In the genomic region with DNA sequence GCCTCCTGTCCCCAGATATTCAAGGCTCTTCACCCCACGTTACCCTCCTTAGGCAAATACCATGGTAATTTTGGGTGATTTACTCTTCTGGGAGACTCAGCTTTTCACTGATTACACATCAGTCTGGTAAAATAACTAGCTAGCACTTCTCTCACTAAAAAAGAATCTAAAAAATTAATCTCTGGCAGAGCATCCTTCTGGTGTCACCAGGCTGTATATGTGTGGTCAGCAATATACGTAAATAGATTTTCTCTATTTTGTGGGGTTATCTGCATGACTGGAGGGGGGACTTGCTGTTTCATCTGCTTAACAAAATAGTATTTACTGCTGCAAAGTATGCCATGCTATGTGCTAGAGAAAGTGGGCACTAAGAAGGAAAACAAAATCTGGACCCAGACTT, we compare ENCODE assay signal across 27 cellular contexts. TPM values are rescaled to one million over a fixed set of nuclear protein-coding genes. Genes with fewer than 3 reads are reported as not detected.
DNase-seq lines count a peak whose midpoint lies in the region; ATAC-seq, FAIRE-seq and TF ChIP-seq lines count a peak whose summit lies in the region.
"Had no signal": no experiment of that assay in that cellular context is flagged by ENCODE, and none has a peak within 500 bp of the region (broad histone marks: within the 10 kb centered on the region; RNA-seq: fewer than 3 reads in every experiment).

No MANE protein-coding gene starts in this region.

- intact Hi-C loops in tibial artery (cut with DNase I; ENCODE audit: low total_unique reads): no loop called here

- H2AFZ ChIP-seq in Karpas-422 (ENCODE audit: low read length): 0 out of 2 replicates have a peak overlapping the region, but pooled peaks have one; percentile 17

- peak overlapping the region; percentile 3; the same call in 1 of the 2 replicates for H3K27ac ChIP-seq in Karpas-422 (ENCODE audit: low read length)
- peak overlapping the region in 3 of 4 donors; percentile 7 to 46 (median 25) for H3K27ac ChIP-seq in gastroesophageal sphincter
- H3K27ac ChIP-seq in tibial artery: peak overlapping the region; percentile 25 to 47
- H3K27ac ChIP-seq: BLaER1 treated with 17β-estradiol and CSF1 and Interleukin-3, amounts not matched to agents 10 nM and 100 nM had no signal

- H3K27me3 ChIP-seq in Karpas-422 (ENCODE audit: low read length): no peaks in the 10 kb centered on the region
- H3K27me3 ChIP-seq in gastroesophageal sphincter: no peaks in the 10 kb centered on the region
- H3K27me3 ChIP-seq in tibial artery: no peaks in the 10 kb centered on the region
- H3K27me3 ChIP-seq: BLaER1 treated with 17β-estradiol and CSF1 and Interleukin-3, amounts not matched to agents 10 nM and 100 nM; MG63 had no signal

- ATAC-seq in gastroesophageal sphincter: no peak
- no peak for ATAC-seq in HG02970 (IDR thresholded peaks at IDR 0.05; ENCODE audit: low FRiP score, unreplicated experiment)
- ATAC-seq: Panc1 had no signal

- no peaks in the 10 kb centered on the region for H3K9me3 ChIP-seq in Karpas-422 (ENCODE audit: low read length)
- H3K9me3 ChIP-seq in gastroesophageal sphincter: no peaks in the 10 kb centered on the region
- no peaks in the 10 kb centered on the region for H3K9me3 ChIP-seq in tibial artery
- H3K9me3 ChIP-seq: Caco-2 had no signal

- no peak for TF ChIP-seq EP300 in gastroesophageal sphincter (IDR thresholded peaks at IDR 0.05)

- no peak for TF ChIP-seq CTCF in gastroesophageal sphincter (IDR thresholded peaks at IDR 0.05)
- no peak for TF ChIP-seq CTCF in tibial artery (IDR thresholded peaks at IDR 0.05)

- no peaks in the 10 kb centered on the region for H3K79me2 ChIP-seq in Karpas-422 (ENCODE audit: low read length)

- H3K36me3 ChIP-seq in Karpas-422 (ENCODE audit: insufficient read depth, low read length) (no peaks in the 10 kb centered on the region), gastroesophageal sphincter (peaks cover 0 to 9% of the 10 kb centered on the region in 2 donors), tibial artery (peaks cover 0 to 10% (median 0%) of the 10 kb centered on the region in 3 donors)

- H3K4me1 ChIP-seq in Karpas-422 (ENCODE audit: low read length) (peaks cover 19% of the 10 kb centered on the region), gastroesophageal sphincter (peaks cover 0 to 19% (median 0%) of the 10 kb centered on the region in 3 donors), tibial artery (peaks cover 0 to 50% (median 12%) of the 10 kb centered on the region in 4 donors)
- H3K4me1 ChIP-seq: BLaER1 treated with 17β-estradiol and CSF1 and Interleukin-3, amounts not matched to agents 10 nM and 100 nM; Caco-2 had no signal

- TF ChIP-seq POLR2A in gastroesophageal sphincter (IDR thresholded peaks at IDR 0.05): no peak

- no peak for FAIRE-seq in HTR-8/SVneo (lab: Jason Lieb, UNC)
- FAIRE-seq: G401.6, GM18507 had no signal

- WGBS in gastroesophageal sphincter (ENCODE audit: low coverage in 1 of 2), 2 donors: 25 to 73% methylated on average over 2 of the region's 2 CpGs

- H4K20me1 ChIP-seq in Karpas-422 (ENCODE audit: insufficient read depth, low read depth, low read length): no peaks in the 10 kb centered on the region
- H4K20me1 ChIP-seq: BLaER1 treated with 17β-estradiol and CSF1 and Interleukin-3, amounts not matched to agents 10 nM and 100 nM had no signal

- DNase-seq in AG20443 (ENCODE audit: low spot score) (peak; percentile 10), Karpas-422 (no peak), tibial artery (no peak), NCI-H1092 (lab: John Stamatoyannopoulos, UW) (no peak), HTR-8/SVneo (ENCODE audit: insufficient read length, low spot score) (no peak)
- DNase-seq: Caco-2; CD4-positive, alpha-beta memory T cell; DMS 273 treated with DMSO at 0.1 percent for 48 hours; DND-41; H7; MG63; NCI-H1105; NCI-H146; NCI-H2029; NCI-H2171; NCI-H345; NCI-H774; NK-92 treated with Interleukin-12 subunit alpha and Interleukin-12 subunit beta, amount 100 ng/mL, for 24 hours; SIG-M5; SK-N-SH; T-helper 2 cell had no signal

- H3K4me3 ChIP-seq in Karpas-422 (ENCODE audit: low read length) (no peak overlapping the region), gastroesophageal sphincter (no peak overlapping the region), tibial artery (no peak overlapping the region)
- H3K4me3 ChIP-seq: BLaER1 treated with 17β-estradiol and CSF1 and Interleukin-3, amounts not matched to agents 10 nM and 100 nM; MG63 had no signal

- H3K4me2 ChIP-seq in Karpas-422 (ENCODE audit: low read depth, low read length, poor library complexity, severe bottlenecking): peak overlapping the region; percentile 38
- H3K4me2 ChIP-seq: BLaER1 treated with 17β-estradiol and CSF1 and Interleukin-3, amounts not matched to agents 10 nM and 100 nM; SK-N-SH had no signal

- peak overlapping the region; percentile 29; the same call in 1 of the 2 replicates for H3K9ac ChIP-seq in Karpas-422 (ENCODE audit: low read length)
- H3K9ac ChIP-seq: BLaER1 treated with 17β-estradiol and CSF1 and Interleukin-3, amounts not matched to agents 10 nM and 100 nM; SK-N-SH had no signal

- H3K9me2 ChIP-seq in Karpas-422 (replicated peaks; ENCODE audit: insufficient read depth, low read length): no peaks in the 10 kb centered on the region
- H3K9me2 ChIP-seq: SK-N-SH had no signal

RNA-seq across cellular contexts. Expression of gene LRRC28, which starts 45.1 kb away (rescaled TPM):
- total RNA-seq in Karpas-422 (2014; rRNA removed; shearing (Covaris generic); ENCODE audit: low replicate concordance): 35.4 and 88.0 TPM in 2 replicates
- total RNA-seq in gastroesophageal sphincter: 10 to 100 TPM; 26.1 to 47.2 (median 28.5) TPM

RNA-seq across cellular contexts. Expression of gene TTC23, which starts 47.0 kb away (rescaled TPM):
- total RNA-seq in Karpas-422 (2014; rRNA removed; shearing (Covaris generic); ENCODE audit: low replicate concordance): 4.1 and 9.0 TPM in 2 replicates
- 10 to 100 TPM; 13.7 to 33.3 (median 20.0) TPM for total RNA-seq in gastroesophageal sphincter
